Comparison of ENCODE assay signal across 1 cellular context in genomic region chr3:149812165-149812605, GRCh38.
TF ChIP-seq lines count a peak whose summit lies in the region.

No MANE protein-coding gene starts in this region.

TF ChIP-seq in GM12878, 131 proteins besides CTCF, POLR2A, EP300 and RAD21:
- 0 out of 2 replicates have a peak, but pooled peaks have one; percentile 21 for TF ChIP-seq PAX8 (IDR thresholded peaks at IDR 0.05)
- TF ChIP-seq HSF1 (IDR thresholded peaks at IDR 0.05; ENCODE audit: low read depth, low read length) = no peak
- TF ChIP-seq ZBTB40 (IDR thresholded peaks at IDR 0.05; ENCODE audit: borderline replicate concordance) = 0 out of 2 replicates have a peak, but pooled peaks have one; percentile 15
- peak; percentile 93; the same call in 1 of the 2 replicates for TF ChIP-seq ZNF687 (IDR thresholded peaks at IDR 0.05)
- 0 out of 2 replicates have a peak, but pooled peaks have one; percentile 1 for TF ChIP-seq YY1 (IDR thresholded peaks at IDR 0.05; ENCODE audit: low read depth, low read length)
TF ChIP-seq in GM12878: peak in this region for 4.
